In the genomic region with DNA sequence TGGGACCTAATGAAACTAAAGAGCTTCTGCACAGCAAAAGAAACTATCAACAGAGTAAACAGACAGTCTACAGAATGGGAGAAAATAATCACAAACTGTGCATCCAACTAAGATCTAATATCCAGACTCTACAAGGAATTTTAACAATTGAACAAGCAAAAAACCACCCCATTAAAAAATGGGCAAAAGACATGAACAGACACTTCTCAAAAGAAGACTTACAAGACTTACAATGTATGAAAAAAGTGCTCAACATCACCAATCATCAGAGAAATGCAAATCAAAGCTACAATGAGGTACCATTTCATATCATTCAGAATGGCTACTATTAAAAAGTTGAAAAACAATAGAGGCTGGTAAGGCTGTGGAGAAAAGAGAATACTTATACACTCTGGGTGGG, we compare ENCODE assay signal across 4 cellular contexts. TPM values are rescaled to one million over a fixed set of nuclear protein-coding genes. Genes with fewer than 3 reads are reported as not detected.
"Had no signal": no experiment of that assay in that cellular context is flagged by ENCODE, and none has a peak within 500 bp of the region (broad histone marks: within the 10 kb centered on the region; RNA-seq: fewer than 3 reads in every experiment).

No MANE protein-coding gene starts in this region.

- H3K4me3 ChIP-seq: GM12878 had no signal

- DNase-seq: GDM1, GF-D8 had no signal

- ATAC-seq: GM12878 had no signal

RNA-seq across cellular contexts. Expression of a gene that starts 58.0 kb away (rescaled TPM):
- total RNA-seq: G401 had no signal
